30 cellular contexts compared by ENCODE assay signal in genomic region chr6:91464718-91465117, GRCh38.
"Had no signal": no experiment of that assay in that cellular context is flagged by ENCODE, and none has a peak within 500 bp of the region (broad histone marks: within the 10 kb centered on the region; RNA-seq: fewer than 3 reads in every experiment).

No MANE protein-coding gene starts in this region.

- H3K27ac ChIP-seq: neural progenitor cell, ovary, parathyroid adenoma, psoas muscle, skin epidermis, spleen, suprapubic skin, thoracic aorta, thyroid gland, tibial nerve, upper lobe of left lung, uterus had no signal

- ATAC-seq: naive thymus-derived CD4-positive, alpha-beta T cell; natural killer cell; psoas muscle; right cardiac atrium; sciatic nerve; stimulated activated memory B cell treated with anti-CD40 and anti-IgM and Interleukin-4, amounts not matched to agents 10 μg/mL and 1 μg/mL and 100 μg/mL, for 72 hours; stimulated activated naive CD8-positive, alpha-beta T cell treated with anti-CD3 and anti-CD28 coated beads, Interleukin-15, amount 100 ng/mL, for 72 hours; stimulated activated naive CD8-positive, alpha-beta T cell treated with anti-CD3 and anti-CD28 coated beads, Interleukin-15, Interleukin-2, amounts not matched to agents 100 U/mL and 50 U/mL, for 24 hours had no signal

- H3K4me3 ChIP-seq: neural progenitor cell, ovary, psoas muscle, skin epidermis, smooth muscle cell, spleen, suprapubic skin, thoracic aorta, thyroid gland, tibial nerve, upper lobe of left lung, uterus had no signal

- H3K4me1 ChIP-seq: neural progenitor cell, parathyroid adenoma, psoas muscle, spleen, suprapubic skin, thyroid gland, tibial nerve, upper lobe of left lung, uterus had no signal

- H3K4me2 ChIP-seq: neural progenitor cell, smooth muscle cell had no signal

- DNase-seq: naive thymus-derived CD4-positive, alpha-beta T cell; natural killer cell; occipital lobe; ovary; posterior cingulate gyrus; psoas muscle; right cardiac atrium; spleen; stimulated activated CD4-positive, alpha-beta T cell treated with anti-CD3 and anti-CD28 coated beads, Interleukin-12 subunit alpha, Interleukin-12 subunit beta, amount 100 ng/mL, for 4 hours; stimulated activated CD4-positive, alpha-beta T cell treated with anti-CD3 and anti-CD28 coated beads, Interleukin-1b, Interleukin-23, amount 100 ng/mL, for 48 hours; stimulated activated CD4-positive, alpha-beta T cell treated with anti-CD3 and anti-CD28 coated beads, Interleukin-4, amount 100 ng/mL, for 1 hour; stimulated activated CD4-positive, alpha-beta T cell treated with anti-CD3 and anti-CD28 coated beads, Interleukin-4, amount 100 ng/mL, for 4 hours; stimulated activated CD8-positive, alpha-beta memory T cell treated with anti-CD3 and anti-CD28 coated beads, Interleukin-4, amount 100 ng/mL, for 48 hours; stimulated activated naive CD4-positive, alpha-beta T cell; stimulated activated naive CD8-positive, alpha-beta T cell treated with anti-CD3 and anti-CD28 coated beads, Interleukin-15, amount 100 ng/mL, for 72 hours; stimulated activated naive CD8-positive, alpha-beta T cell treated with anti-CD3 and anti-CD28 coated beads, Interleukin-15, Interleukin-2, amounts not matched to agents 100 U/mL and 50 U/mL, for 24 hours; substantia nigra; thyroid gland; trophoblast cell; upper lobe of left lung; uterus had no signal

- H3K36me3 ChIP-seq: neural progenitor cell, ovary, spleen, suprapubic skin, thoracic aorta, thyroid gland, tibial nerve, upper lobe of left lung, uterus had no signal

- H3K9me3 ChIP-seq: ovary, psoas muscle, suprapubic skin, thoracic aorta, thyroid gland, upper lobe of left lung, uterus had no signal

- H3K27me3 ChIP-seq: neural progenitor cell, ovary, spleen, suprapubic skin, thyroid gland, tibial nerve, upper lobe of left lung, uterus had no signal
